Comparison of ENCODE assay signal across 6 cellular contexts in the genomic region with DNA sequence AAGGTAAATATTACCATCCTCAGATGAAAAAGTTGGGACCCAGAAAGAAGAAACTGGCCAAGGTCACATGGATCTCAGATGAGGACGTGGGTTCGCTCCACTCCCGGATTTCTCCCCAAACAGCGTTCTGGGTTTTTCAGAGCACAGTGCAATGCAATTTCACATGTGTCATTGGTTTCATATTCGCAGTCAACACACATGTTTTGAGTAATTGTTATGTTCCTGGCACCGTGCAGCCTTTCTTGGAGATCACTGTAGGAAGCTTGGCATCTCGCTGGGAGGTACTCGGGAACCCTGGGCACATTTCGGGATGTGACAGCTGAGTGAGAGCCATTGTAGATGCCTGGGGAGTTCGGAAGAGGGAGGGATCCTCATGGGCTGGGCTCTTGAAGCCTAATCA.
"Had no signal": no experiment of that assay in that cellular context is flagged by ENCODE, and none has a peak within 500 bp of the region (broad histone marks: within the 10 kb centered on the region; RNA-seq: fewer than 3 reads in every experiment).

No MANE protein-coding gene starts in this region.

- H3K27ac ChIP-seq: KMS-11 had no signal

- ATAC-seq: GM23338 had no signal

- H3K9ac ChIP-seq: KMS-11 had no signal

- H3K4me2 ChIP-seq: GM23338, KMS-11 had no signal

- DNase-seq: H9, HCEC 1CT, HFFc6, KBM-7 had no signal

- H3K4me3 ChIP-seq: GM23338 had no signal
